In genomic region chr19:45730389-45731288, GRCh38 we compare ENCODE assay signal across 8 cellular contexts. TPM values are rescaled to one million over a fixed set of nuclear protein-coding genes. Genes with fewer than 3 reads are reported as not detected.
A peak's percentile ranks its signal among the peaks of the same experiment; 100 is the strongest.
DNase-seq lines count a peak whose midpoint lies in the region; ATAC-seq and TF ChIP-seq lines count a peak whose summit lies in the region.

Gene FBXO46, minus strand, starts transcription at chr19:45730896. Its CDS starts 17,401 bp downstream, at chr19:45713495.

- H3K9ac ChIP-seq in mammary epithelial cell (ENCODE audit: insufficient read depth, low read length) = peak within 1 kb of the TSS; percentile 88
- H3K9ac ChIP-seq in skeletal muscle tissue (ENCODE audit: low read depth in 1 of 3, low read length in 3 of 3) = peak within 1 kb of the TSS; percentile 84 to 89 (median 87)

- no peaks in the 10 kb centered on the region for H3K27me3 ChIP-seq in mammary epithelial cell (ENCODE audit: insufficient read depth, low read length)
- no peaks in the 10 kb centered on the region for H3K27me3 ChIP-seq in skeletal muscle tissue (ENCODE audit: control insufficient read depth in 3 of 3, insufficient read depth in 3 of 3, low read length in 3 of 3)

- H3K27ac ChIP-seq in VCaP (peak within 1 kb of the TSS; percentile 77), mammary epithelial cell (ENCODE audit: insufficient read depth, low read depth, low read length) (peak within 1 kb of the TSS; percentile 64), skeletal muscle tissue (ENCODE audit: low read depth, low read length) (peak within 1 kb of the TSS; percentile 69)

- H3K36me3 ChIP-seq in mammary epithelial cell (ENCODE audit: insufficient read depth, low read length) = no peaks in the 10 kb centered on the region
- H3K36me3 ChIP-seq in skeletal muscle tissue (ENCODE audit: control insufficient read depth in 3 of 3, insufficient read depth in 3 of 3, low read length in 3 of 3) = no peaks in the 10 kb centered on the region

- in situ Hi-C loops in ACHN (cut with HindIII; ENCODE audit: low pct_ligation_motif_present, low pct_unique_long_range_greater_than_20kb, low sequenced_read_pairs) (no loop called here), mammary epithelial cell (cut with MboI; ENCODE audit: low sequenced_read_pairs in 2 of 2) (no loop called here)

- peak within 1 kb of the TSS; percentile 68 for H3K4me2 ChIP-seq in mammary epithelial cell (ENCODE audit: insufficient read depth, low read depth, low read length)

- WGBS in mammary epithelial cell (ENCODE audit: low coverage, missing lambda C conversion rate) = 3% methylated on average over 20 of the region's 48 CpGs

- peak within 1 kb of the TSS; percentile 76 for H2AFZ ChIP-seq in mammary epithelial cell (ENCODE audit: low read depth, low read length)

- H3K4me1 ChIP-seq in mammary epithelial cell (ENCODE audit: insufficient read depth, low read length) (peaks cover 4% of the 10 kb centered on the region), skeletal muscle tissue (ENCODE audit: control insufficient read depth in 3 of 3, insufficient read depth in 3 of 3, low read length in 3 of 3) (peaks cover 11 to 13% (median 13%) of the 10 kb centered on the region in 3 donors)

- peaks cover 51% of the 10 kb centered on the region for H3K79me2 ChIP-seq in mammary epithelial cell (ENCODE audit: insufficient read depth, low read length)

- H3K9me3 ChIP-seq in mammary epithelial cell (replicated peaks; ENCODE audit: insufficient read depth, low read length) = no peaks in the 10 kb centered on the region
- H3K9me3 ChIP-seq in iPS-18c (ENCODE audit: control insufficient read depth, insufficient read depth, low read length) = no peaks in the 10 kb centered on the region
- H3K9me3 ChIP-seq in skeletal muscle tissue (ENCODE audit: control insufficient read depth in 3 of 3, low read length in 3 of 3) = no peaks in the 10 kb centered on the region

- CTCF ChIA-PET in mammary epithelial cell (lab: Charles Lee; ENCODE audit: low non-redundant PET) = interaction anchor here (0.6 kb wide), 2 partner anchors 14 to 22 kb away, joined by 3 to 9 read pairs; no protein-coding TSS in a partner anchor

- ATAC-seq in GM18867 (IDR thresholded peaks at IDR 0.05; ENCODE audit: unreplicated experiment) (peak; percentile 93), HG03108 (IDR thresholded peaks at IDR 0.05; ENCODE audit: unreplicated experiment) (peak; percentile 95)

- no peaks in the 10 kb centered on the region for H4K20me1 ChIP-seq in mammary epithelial cell (ENCODE audit: insufficient read depth, low read length)

- DNase-seq in ACHN (peak; percentile 98), NCI-H2196 treated with DMSO at 0.1 percent for 48 hours (lab: John Stamatoyannopoulos, UW; ENCODE audit: unreplicated experiment) (peak; percentile 98), mammary epithelial cell (peak; percentile 99)

- no TSS peak for BruUV-seq in mammary epithelial cell (replicated peaks; lab: Mats Ljungman, UMichigan)

- intact Hi-C loops in mammary epithelial cell (cut with micrococcal nuclease) = loop anchor here (1.0 to 2.0 kb wide), 3 partner anchors 8 to 39 kb away; partner anchors contain the start of gene SIX5

- dilution Hi-C loops in mammary epithelial cell (cut with HindIII; ENCODE audit: low sequenced_read_pairs) = loop anchor here (5.0 kb wide), 3 partner anchors 38 to 107 kb away; partner anchors contain the start of genes QPCTL and SNRPD2

- peak within 1 kb of the TSS; percentile 72 to 86 (median 79) for H3K4me3 ChIP-seq in mammary epithelial cell (replicated peaks in 1 of 3; ENCODE audit: insufficient read depth in 1 of 3, low read depth in 2 of 3, low read length in 3 of 3)
- peak within 1 kb of the TSS; percentile 85 for H3K4me3 ChIP-seq in iPS-18c (ENCODE audit: insufficient read depth, low read depth, low read length)
- H3K4me3 ChIP-seq in skeletal muscle tissue (ENCODE audit: low read length in 3 of 3) = peak within 1 kb of the TSS; percentile 82 to 93 (median 92)

- TF ChIP-seq CTCF in VCaP (conservative IDR thresholded peaks at IDR 0.05) (peak; percentile 44; the same call in 1 of the 2 replicates), mammary epithelial cell (conservative IDR thresholded peaks at IDR 0.05 in 1 of 2, IDR thresholded peaks at IDR 0.05 in 1 of 2; ENCODE audit: extremely low read depth in 1 of 2, insufficient read depth in 1 of 2, low read depth in 1 of 2, low read length in 2 of 2) (peak in 1 of 2 donors; percentile 32)

RNA-seq across cellular contexts. Expression of gene FBXO46, which starts in this region (rescaled TPM):
- 10 to 100 TPM in 1 of 2 donors, 1 to 10 TPM in 1; 9.5 to 19.5 TPM for total RNA-seq in mammary epithelial cell
- polyA plus RNA-seq in mammary epithelial cell = 3.6 TPM
- 3.5 TPM for polyA minus RNA-seq in mammary epithelial cell
- total RNA-seq in skeletal muscle tissue = 5.7 TPM

Comparison
In these comparisons a context has a peak if more than half of its experiments do, and no peak if none do; other contexts are left out.
1. Peak in every context shown above with its lines: DNase-seq, ATAC-seq, H3K4me3 ChIP-seq and H3K27ac ChIP-seq.